Comparison of ENCODE assay signal across 20 cellular contexts in genomic region chr17:56675876-56676660, GRCh38.
"Had no signal": no experiment of that assay in that cellular context is flagged by ENCODE, and none has a peak within 500 bp of the region (broad histone marks: within the 10 kb centered on the region; RNA-seq: fewer than 3 reads in every experiment).

No MANE protein-coding gene starts in this region.

- H3K4me3 Mint-ChIP-seq: activated CD4-positive, alpha-beta memory T cell treated with anti-CD3 and anti-CD28 coated beads for 36 hours; endodermal cell; neural crest cell; T-cell had no signal

- H3K4me3 ChIP-seq: gastrocnemius medialis, heart left ventricle, prostate gland, skin epidermis had no signal

- H3K27ac ChIP-seq: gastrocnemius medialis, heart left ventricle, prostate gland, skin epidermis had no signal

- H3K36me3 Mint-ChIP-seq: activated CD4-positive, alpha-beta memory T cell treated with anti-CD3 and anti-CD28 coated beads for 36 hours had no signal

- H3K4me1 ChIP-seq: prostate gland had no signal

- DNase-seq: activated CD4-positive, alpha-beta T cell treated with anti-CD3 and anti-CD28 coated beads for 1 hour; activated T-cell treated with anti-CD3 and anti-CD28 coated beads, Interleukin-2, amount 50 U/mL, for 48 hours; dermis blood vessel endothelial cell; endodermal cell; erythroblast; gastrocnemius medialis; heart left ventricle; midbrain; right cardiac atrium; stimulated activated CD4-positive, alpha-beta T cell treated with anti-CD3 and anti-CD28 coated beads, Interleukin-15, amount 100 ng/mL, for 24 hours; stimulated activated CD4-positive, alpha-beta T cell treated with anti-CD3 and anti-CD28 coated beads, Interleukin-4, amount 100 ng/mL, for 1 hour; stimulated activated naive CD4-positive, alpha-beta T cell; T-cell; T-helper 9 cell; trophoblast cell had no signal

- H3K9me3 Mint-ChIP-seq: activated CD4-positive, alpha-beta memory T cell treated with anti-CD3 and anti-CD28 coated beads for 36 hours; endodermal cell; T-cell had no signal

- H3K27ac Mint-ChIP-seq: activated CD4-positive, alpha-beta memory T cell treated with anti-CD3 and anti-CD28 coated beads for 36 hours; endodermal cell had no signal

- H3K36me3 ChIP-seq: gastrocnemius medialis, heart left ventricle, prostate gland had no signal

- ATAC-seq: heart left ventricle, left lobe of liver, right cardiac atrium, T-cell had no signal
